Comparison of ENCODE assay signal across 24 cellular contexts in the genomic region with DNA sequence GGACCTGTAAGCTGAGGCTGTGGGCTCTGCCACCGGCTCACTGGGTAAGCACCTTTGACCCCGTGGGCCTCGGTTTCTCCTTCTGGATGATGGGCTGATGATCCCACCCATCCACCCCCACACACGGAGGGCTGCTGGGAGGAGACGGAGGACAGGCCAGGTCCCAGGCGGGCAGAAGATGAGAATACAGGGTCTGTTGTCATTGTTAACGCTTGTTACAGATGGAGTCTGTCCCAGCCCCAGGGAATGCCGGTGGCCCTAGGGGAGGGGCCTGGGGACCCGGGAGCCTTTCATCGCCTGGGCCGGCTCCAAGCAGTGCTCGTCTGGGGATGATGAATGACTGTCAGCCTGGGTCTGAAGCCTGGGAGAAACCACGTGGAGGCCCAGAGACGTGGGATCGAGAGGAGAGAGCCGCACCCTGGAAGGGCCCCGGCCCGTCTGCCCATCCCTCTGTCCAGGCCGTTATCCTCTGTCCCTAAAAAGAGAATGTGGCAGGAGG.
"Had no signal": no experiment of that assay in that cellular context is flagged by ENCODE, and none has a peak within 500 bp of the region (broad histone marks: within the 10 kb centered on the region; RNA-seq: fewer than 3 reads in every experiment).

No MANE protein-coding gene starts in this region.

- H3K27ac Mint-ChIP-seq: activated CD4-positive, alpha-beta memory T cell treated with anti-CD3 and anti-CD28 coated beads, Interleukin-2, amount 10 ng/mL, durations not matched to agents 7 days and 5 days; activated CD4-positive, alpha-beta T cell treated with anti-CD3 and anti-CD28 coated beads for 36 hours; activated naive CD4-positive, alpha-beta T cell treated with anti-CD3 and anti-CD28 coated beads for 36 hours; activated naive CD8-positive, alpha-beta T cell; activated T-helper 17 cell treated with anti-CD3 and anti-CD28 coated beads, Interleukin-2, amount 50 U/mL, for 72 hours; T-helper 17 cell had no signal

- H3K36me3 ChIP-seq: SJSA1 had no signal

- DNase-seq: activated CD4-positive, alpha-beta memory T cell treated with anti-CD3 and anti-CD28 coated beads, Interleukin-2, amount 10 ng/mL, durations not matched to agents 7 days and 5 days; activated CD4-positive, alpha-beta T cell treated with anti-CD3 and anti-CD28 coated beads for 36 hours; activated CD4-positive, alpha-beta T cell treated with anti-CD3 and anti-CD28 coated beads, Interleukin-2, amount 50 U/mL, for 1 hour; activated gamma-delta T cell; activated naive CD4-positive, alpha-beta T cell treated with anti-CD3 and anti-CD28 coated beads for 36 hours; activated T-cell treated with anti-CD3 and anti-CD28 coated beads for 4 hours; activated T-cell treated with anti-CD3 and anti-CD28 coated beads, Interleukin-2, amount 50 U/mL, for 48 hours; amygdala; IMR-90; KG1; NCI-H1048; NCI-H146; NCI-H187 treated with DMSO at 0.1 percent for 48 hours; NCI-H345; NCI-H510A; NCI-H526 treated with DMSO at 0.1 percent for 48 hours; NCI-H82; T-helper 17 cell; T-helper 9 cell had no signal

- H3K27me3 Mint-ChIP-seq: activated CD4-positive, alpha-beta memory T cell treated with anti-CD3 and anti-CD28 coated beads, Interleukin-2, amount 10 ng/mL, durations not matched to agents 7 days and 5 days had no signal

- ATAC-seq: activated CD4-positive, alpha-beta T cell treated with anti-CD3 and anti-CD28 coated beads for 36 hours; activated T-helper 17 cell treated with anti-CD3 and anti-CD28 coated beads, Interleukin-2, amount 50 U/mL, for 72 hours; T-helper 17 cell had no signal

- H3K9me3 Mint-ChIP-seq: activated CD4-positive, alpha-beta memory T cell treated with anti-CD3 and anti-CD28 coated beads, Interleukin-2, amount 10 ng/mL, durations not matched to agents 7 days and 5 days; activated naive CD4-positive, alpha-beta T cell treated with anti-CD3 and anti-CD28 coated beads for 36 hours had no signal

- H3K27ac ChIP-seq: SJSA1, VCaP had no signal

- H3K4me3 ChIP-seq: SJSA1 had no signal

- H3K4me3 Mint-ChIP-seq: activated CD4-positive, alpha-beta memory T cell treated with anti-CD3 and anti-CD28 coated beads, Interleukin-2, amount 10 ng/mL, durations not matched to agents 7 days and 5 days; activated CD4-positive, alpha-beta T cell treated with anti-CD3 and anti-CD28 coated beads for 36 hours; activated naive CD4-positive, alpha-beta T cell treated with anti-CD3 and anti-CD28 coated beads for 36 hours; activated naive CD8-positive, alpha-beta T cell; activated T-helper 17 cell treated with anti-CD3 and anti-CD28 coated beads, Interleukin-2, amount 50 U/mL, for 72 hours; brain; T-helper 17 cell had no signal

- H3K4me1 Mint-ChIP-seq: activated CD4-positive, alpha-beta memory T cell treated with anti-CD3 and anti-CD28 coated beads, Interleukin-2, amount 10 ng/mL, durations not matched to agents 7 days and 5 days; activated CD4-positive, alpha-beta T cell treated with anti-CD3 and anti-CD28 coated beads for 36 hours; T-helper 17 cell had no signal

- H3K9me3 ChIP-seq: SJSA1 had no signal

- H3K4me1 ChIP-seq: SJSA1 had no signal
